In the genomic region with DNA sequence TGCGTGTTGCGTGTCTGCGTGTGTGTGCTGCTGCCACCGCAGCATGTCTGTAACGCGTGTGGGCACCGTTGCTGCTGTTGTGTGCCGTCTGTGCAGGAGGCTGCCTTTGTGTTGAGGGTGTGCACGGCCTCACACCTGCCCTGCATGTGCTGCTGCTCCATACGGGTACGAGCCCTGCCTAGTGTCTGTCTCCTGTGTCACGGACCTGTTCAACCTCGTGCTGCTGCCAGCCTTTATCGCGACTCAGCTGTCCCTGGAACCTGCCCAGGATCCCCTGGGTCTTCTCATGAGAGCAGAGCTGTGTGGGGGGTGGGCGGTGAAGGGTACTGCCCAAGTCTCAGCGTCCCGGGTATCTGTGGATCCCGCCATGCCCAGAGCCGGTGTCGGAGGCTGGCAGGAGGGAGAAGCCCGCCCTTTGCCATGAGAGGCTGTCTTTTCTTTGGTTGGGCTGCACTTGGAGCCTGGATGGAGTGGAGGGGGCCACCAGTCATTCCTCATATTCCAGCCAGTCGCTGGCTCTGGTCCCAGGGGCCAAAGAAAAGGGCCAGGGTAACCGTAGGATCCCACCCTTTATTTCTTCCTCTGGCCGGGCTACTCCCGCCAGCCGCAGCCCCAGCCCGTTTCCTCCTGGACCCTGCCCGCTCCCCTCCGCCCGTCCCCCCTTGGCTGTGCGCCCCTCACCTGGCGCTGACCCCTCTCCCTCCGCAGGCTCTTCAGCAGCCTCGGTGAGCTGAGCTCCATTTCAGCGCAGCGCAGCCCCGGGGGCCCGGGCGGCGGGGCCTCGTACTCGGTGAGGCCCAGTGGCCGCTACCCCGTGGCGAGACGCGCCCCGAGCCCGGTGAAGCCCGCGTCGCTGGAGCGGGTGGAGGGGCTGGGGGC, we compare ENCODE assay signal across 16 cellular contexts. TPM values are rescaled to one million over a fixed set of nuclear protein-coding genes. Genes with fewer than 3 reads are reported as not detected.
DNase-seq lines count a peak whose midpoint lies in the region; ATAC-seq, FAIRE-seq and TF ChIP-seq lines count a peak whose summit lies in the region.
"Had no signal": no experiment of that assay in that cellular context is flagged by ENCODE, and none has a peak within 500 bp of the region (broad histone marks: within the 10 kb centered on the region; RNA-seq: fewer than 3 reads in every experiment).

No MANE protein-coding gene starts in this region.

- no peak overlapping the region for H3K4me3 ChIP-seq in upper lobe of left lung
- H3K4me3 ChIP-seq: BLaER1, K562 had no signal

- H3K4me3 Mint-ChIP-seq in chondrocyte (ENCODE audit: unreplicated experiment) (no peak overlapping the region), memory B cell (no peak overlapping the region)
- H3K4me3 Mint-ChIP-seq: effector memory CD8-positive, alpha-beta T cell; H9 had no signal

- peaks cover 0 to 39% (median 20%) of the 10 kb centered on the region in 4 donors for H3K36me3 ChIP-seq in upper lobe of left lung

- no peaks in the 10 kb centered on the region for H3K9me3 Mint-ChIP-seq in chondrocyte (ENCODE audit: low read depth)
- H3K9me3 Mint-ChIP-seq in memory B cell, result no peaks in the 10 kb centered on the region
- H3K9me3 Mint-ChIP-seq: effector memory CD8-positive, alpha-beta T cell; H9 had no signal

- H3K27ac Mint-ChIP-seq in chondrocyte (ENCODE audit: unreplicated experiment), result no peak overlapping the region
- H3K27ac Mint-ChIP-seq in memory B cell, result peak overlapping the region; percentile 0
- H3K27ac Mint-ChIP-seq: effector memory CD8-positive, alpha-beta T cell had no signal

- 73 to 77% methylated on average over 20 to 44 of the region's 54 CpGs for WGBS in upper lobe of left lung, 2 donors

- DNase-seq in NCI-H345 (lab: John Stamatoyannopoulos, UW) (peak; percentile 1), NCI-H345 treated with DMSO at 0.1 percent for 48 hours (lab: John Stamatoyannopoulos, UW; ENCODE audit: unreplicated experiment) (no peak), chondrocyte (ENCODE audit: low spot score) (peak; percentile 86), memory B cell (ENCODE audit: low spot score in 2 of 2) (no peak), upper lobe of left lung (peak; percentile 18 to 84), DMS 273 (lab: John Stamatoyannopoulos, UW; ENCODE audit: unreplicated experiment) (no peak), frontal cortex (ENCODE audit: low spot score in 2 of 2) (no peak)
- DNase-seq in stimulated activated CD4-positive, alpha-beta T cell treated with anti-CD3 and anti-CD28 coated beads, Interleukin-12 subunit alpha, Interleukin-12 subunit beta, amount 100 ng/mL, for 4 hours, result no peak
- DNase-seq: activated CD8-positive, alpha-beta memory T cell treated with anti-CD3 and anti-CD28 coated beads for 24 hours; effector memory CD8-positive, alpha-beta T cell; H9; NCI-H1092; stimulated activated CD4-positive, alpha-beta T cell treated with anti-CD3 and anti-CD28 coated beads, Interleukin-2, amount 100 ng/mL, for 48 hours had no signal

- no peak for ATAC-seq in memory B cell (ENCODE audit: low read depth)
- no peak for ATAC-seq in upper lobe of left lung (ENCODE audit: low FRiP score in 2 of 2)
- ATAC-seq: effector memory CD8-positive, alpha-beta T cell; K562 had no signal

- no peak for TF ChIP-seq POLR2A in upper lobe of left lung (IDR thresholded peaks at IDR 0.05)

- no peak for TF ChIP-seq CTCF in chondrocyte (IDR thresholded peaks at IDR 0.05)
- no peak for TF ChIP-seq CTCF in upper lobe of left lung (IDR thresholded peaks at IDR 0.05)

- H3K9me3 ChIP-seq in upper lobe of left lung, result no peaks in the 10 kb centered on the region
- H3K9me3 ChIP-seq: BLaER1 had no signal

- H3K27ac ChIP-seq in upper lobe of left lung, result peak overlapping the region in 1 of 4 donors; percentile 33
- H3K27ac ChIP-seq: BLaER1 had no signal

- no peaks in the 10 kb centered on the region for H3K36me3 Mint-ChIP-seq in chondrocyte (ENCODE audit: low read depth)
- H3K36me3 Mint-ChIP-seq in memory B cell, result no peaks in the 10 kb centered on the region

- H3K4me1 Mint-ChIP-seq in chondrocyte (ENCODE audit: low read depth) (peaks cover 5% of the 10 kb centered on the region), memory B cell (peaks cover 15% of the 10 kb centered on the region)

- no peak for FAIRE-seq in frontal cortex (lab: Jason Lieb, UNC)
- FAIRE-seq: A204.1, K562 had no signal

- peaks cover 18 to 50% (median 23%) of the 10 kb centered on the region in 4 donors for H3K4me1 ChIP-seq in upper lobe of left lung

- H3K27me3 ChIP-seq in upper lobe of left lung, result no peaks in the 10 kb centered on the region
- H3K27me3 ChIP-seq: BLaER1 had no signal

- H3K27me3 Mint-ChIP-seq in chondrocyte (ENCODE audit: low read depth) (peaks cover 7% of the 10 kb centered on the region), memory B cell (peaks cover 12% of the 10 kb centered on the region)

- TF ChIP-seq EP300 in upper lobe of left lung (IDR thresholded peaks at IDR 0.05), result no peak

RNA-seq across cellular contexts. Expression of a gene that starts 7.8 kb away (rescaled TPM):
- 0.45 to 0.74 TPM (median 0.63 TPM) in 3 replicates for total RNA-seq in chondrocyte
- 1 to 10 TPM in 4 of 6 donors, under 1 TPM in 2; 0.71 to 3.9 (median 1.5) TPM for total RNA-seq in upper lobe of left lung
- total RNA-seq in frontal cortex, result not detected
- total RNA-seq: K562 had no signal

RNA-seq across cellular contexts. Expression of a gene that starts 53.2 kb away (rescaled TPM):
- total RNA-seq in chondrocyte, result 29.8 to 32.1 TPM (median 30.3 TPM) in 3 replicates
- 10 to 100 TPM; 24.9 to 74.4 (median 38.1) TPM for total RNA-seq in upper lobe of left lung
- total RNA-seq in frontal cortex, result 14.7 TPM

RNA-seq across cellular contexts. Expression of a gene that starts 57.6 kb away (rescaled TPM):
- total RNA-seq in chondrocyte (3.9 to 7.5 TPM (median 7.0 TPM) in 3 replicates), upper lobe of left lung (100 to 1,000 TPM in 1 of 6 donors, 10 to 100 TPM in 5; 16.6 to 105 (median 51.1) TPM), frontal cortex (4.1 TPM)

Comparison
In these comparisons a context has a peak if more than half of its experiments do, and no peak if none do; other contexts are left out.
1. DNase-seq: peak in NCI-H345 (single experiment), chondrocyte (single experiment) and upper lobe of left lung (2 of 2); none in NCI-H345 treated with DMSO at 0.1 percent for 48 hours (single experiment), memory B cell (0 of 2), DMS 273 (single experiment), frontal cortex (0 of 2) and stimulated activated CD4-positive, alpha-beta T cell treated with anti-CD3 and anti-CD28 coated beads, Interleukin-12 subunit alpha, Interleukin-12 subunit beta, amount 100 ng/mL, for 4 hours (single experiment).